ENCODE assay signal across 21 cellular contexts in genomic region chr12:94679554-94679953, GRCh38. TPM values are rescaled to one million over a fixed set of nuclear protein-coding genes. Genes with fewer than 3 reads are reported as not detected.
DNase-seq lines count a peak whose midpoint lies in the region; ATAC-seq and TF ChIP-seq lines count a peak whose summit lies in the region.
"Had no signal": no experiment of that assay in that cellular context is flagged by ENCODE, and none has a peak within 500 bp of the region (broad histone marks: within the 10 kb centered on the region; RNA-seq: fewer than 3 reads in every experiment).

No MANE protein-coding gene starts in this region.

- no peak for TF ChIP-seq CTCF in GM23338 (conservative IDR thresholded peaks at IDR 0.05; ENCODE audit: low read depth in 2 of 2)
- no peak for TF ChIP-seq CTCF in WTC11 (IDR thresholded peaks at IDR 0.05)
- TF ChIP-seq CTCF in PC-3 (conservative IDR thresholded peaks at IDR 0.05; ENCODE audit: low read depth, low read length) = no peak

- H4K8ac ChIP-seq in mesendoderm (ENCODE audit: low read depth, low read length) = no peak overlapping the region

- H3K36me3 Mint-ChIP-seq in GM23338 (ENCODE audit: low read depth) = peaks cover 5% of the 10 kb centered on the region
- peaks cover 15% of the 10 kb centered on the region for H3K36me3 Mint-ChIP-seq in WTC11
- H3K36me3 Mint-ChIP-seq: CD4-positive, alpha-beta memory T cell had no signal

- WGBS in mesendoderm (ENCODE audit: extremely low coverage, insufficient coverage, low lambda C conversion rate) = no CpG with 5 or more reads among the region's 1 CpG

- H3K9me3 Mint-ChIP-seq in GM23338 (peaks cover 7% of the 10 kb centered on the region), WTC11 (peaks cover 12% of the 10 kb centered on the region)
- H3K9me3 Mint-ChIP-seq in stimulated activated naive CD8-positive, alpha-beta T cell treated with anti-CD3 and anti-CD28 coated beads, Interleukin-15, amount 100 ng/mL, for 72 hours = no peaks in the 10 kb centered on the region
- H3K9me3 Mint-ChIP-seq: CD4-positive, alpha-beta memory T cell; IgD-negative memory B cell had no signal

- H3K27ac Mint-ChIP-seq in GM23338 (no peak overlapping the region), WTC11 (no peak overlapping the region)
- no peak overlapping the region for H3K27ac Mint-ChIP-seq in stimulated activated naive CD8-positive, alpha-beta T cell treated with anti-CD3 and anti-CD28 coated beads, Interleukin-15, amount 100 ng/mL, for 72 hours
- H3K27ac Mint-ChIP-seq: IgD-negative memory B cell had no signal

- H3K9me3 ChIP-seq in PC-3 (ENCODE audit: low read length) = no peaks in the 10 kb centered on the region
- H3K9me3 ChIP-seq: A549 had no signal

- CTCF ChIA-PET in WTC11 (lab: Charles Lee) (no interaction called here), PC-3 (lab: Charles Lee) (no interaction called here)

- H3K4me1 ChIP-seq in GM23338 (ENCODE audit: insufficient read depth) = peaks cover 38% of the 10 kb centered on the region
- no peaks in the 10 kb centered on the region for H3K4me1 ChIP-seq in mesendoderm (ENCODE audit: control insufficient read depth, low read depth, low read length)
- H3K4me1 ChIP-seq in PC-3 (ENCODE audit: insufficient read depth, low read length) = no peaks in the 10 kb centered on the region
- H3K4me1 ChIP-seq: A549 had no signal

- no peaks in the 10 kb centered on the region for H3K79me1 ChIP-seq in mesendoderm (ENCODE audit: low read length)

- H4K20me1 ChIP-seq in GM23338 (replicated peaks; ENCODE audit: insufficient read depth) (no peaks in the 10 kb centered on the region), PC-3 (ENCODE audit: low read length) (no peaks in the 10 kb centered on the region)

- DNase-seq in GM23338 (ENCODE audit: low spot score) (peak; percentile 54), WTC11 (ENCODE audit: low spot score) (no peak), iPS DF 19.7 (ENCODE audit: low read depth, low spot score) (peak; percentile 15), mesendoderm (peak; percentile 18), CD1c-positive myeloid dendritic cell (ENCODE audit: extremely low spot score) (no peak), PC-3 (no peak)
- DNase-seq in activated CD8-positive, alpha-beta memory T cell treated with anti-CD3 and anti-CD28 coated beads for 24 hours = no peak
- no peak for DNase-seq in stimulated activated naive CD8-positive, alpha-beta T cell treated with anti-CD3 and anti-CD28 coated beads, Interleukin-15, amount 100 ng/mL, for 72 hours
- DNase-seq: AML-193; CD4-positive, alpha-beta memory T cell; DMS153; DMS79; GDM1; GM23248; H7 had no signal

- H3K9ac ChIP-seq in mesendoderm (ENCODE audit: low read length) (no peak overlapping the region), PC-3 (ENCODE audit: low read length) (no peak overlapping the region)
- H3K9ac ChIP-seq: GM23248 had no signal

- H2BK120ac ChIP-seq in mesendoderm (ENCODE audit: low read depth, low read length) = no peak overlapping the region

- H2AK5ac ChIP-seq in mesendoderm (ENCODE audit: low read length) = no peak overlapping the region

- no peaks in the 10 kb centered on the region for H3K79me2 ChIP-seq in GM23338 (replicated peaks; ENCODE audit: insufficient read depth)
- H3K79me2 ChIP-seq in mesendoderm (ENCODE audit: control insufficient read depth, insufficient read depth, low read length) = no peaks in the 10 kb centered on the region
- no peaks in the 10 kb centered on the region for H3K79me2 ChIP-seq in PC-3 (ENCODE audit: low read length)

- peak; percentile 40; the same call in 2 of the 3 replicates for ATAC-seq in GM23338
- ATAC-seq in WTC11 = peak; percentile 75
- ATAC-seq in stimulated activated naive CD8-positive, alpha-beta T cell treated with anti-CD3 and anti-CD28 coated beads, Interleukin-15, amount 100 ng/mL, for 72 hours = no peak
- no peak for ATAC-seq in PC-3
- ATAC-seq: A549, HepG2 had no signal

- no peak overlapping the region for H3K56ac ChIP-seq in mesendoderm (ENCODE audit: low read length)

- no peak overlapping the region for H3K4me3 ChIP-seq in GM23338
- no peak overlapping the region for H3K4me3 ChIP-seq in mesendoderm (ENCODE audit: low read length)
- no peak overlapping the region for H3K4me3 ChIP-seq in PC-3 (ENCODE audit: low read length)
- H3K4me3 ChIP-seq: A549, GM23248 had no signal

- H3K27ac ChIP-seq in GM23338 (ENCODE audit: low read depth) = no peak overlapping the region
- no peak overlapping the region for H3K27ac ChIP-seq in mesendoderm (ENCODE audit: low read depth, low read length)
- H3K27ac ChIP-seq in PC-3 (ENCODE audit: low read length) = no peak overlapping the region
- H3K27ac ChIP-seq: 22Rv1, A549, C4-2B, GM23248 had no signal

- H3K23ac ChIP-seq in mesendoderm (ENCODE audit: low read length) = no peak overlapping the region

- BruUV-seq in PC-3 (replicated peaks; lab: Mats Ljungman, UMichigan) = no TSS peak

- no peaks in the 10 kb centered on the region for H3K27me3 ChIP-seq in GM23338 (ENCODE audit: insufficient read depth)
- no peaks in the 10 kb centered on the region for H3K27me3 ChIP-seq in mesendoderm (ENCODE audit: insufficient read depth, low read length, poor library complexity)
- H3K27me3 ChIP-seq in PC-3 (ENCODE audit: low read length) = no peaks in the 10 kb centered on the region

- H3K4me2 ChIP-seq in GM23338 (peak overlapping the region; percentile 29; the same call in 1 of the 2 replicates), mesendoderm (ENCODE audit: low read length) (no peak overlapping the region), PC-3 (ENCODE audit: low read length) (no peak overlapping the region)
- H3K4me2 ChIP-seq: A549 had no signal

- H3K36me3 ChIP-seq in GM23338 (ENCODE audit: insufficient read depth) (no peaks in the 10 kb centered on the region), mesendoderm (ENCODE audit: control insufficient read depth, insufficient read depth, low read length) (no peaks in the 10 kb centered on the region), PC-3 (ENCODE audit: low read depth, low read length) (no peaks in the 10 kb centered on the region)

- no peak overlapping the region for H4K5ac ChIP-seq in mesendoderm (ENCODE audit: low read length)

- H3K18ac ChIP-seq in mesendoderm (ENCODE audit: low read length) = no peak overlapping the region

- H3K27me3 Mint-ChIP-seq in GM23338 (ENCODE audit: insufficient read depth, low read depth, poor library complexity) = peaks cover 1% of the 10 kb centered on the region
- H3K27me3 Mint-ChIP-seq in WTC11 (ENCODE audit: low read depth) = no peaks in the 10 kb centered on the region
- peaks cover 8% of the 10 kb centered on the region for H3K27me3 Mint-ChIP-seq in stimulated activated naive CD8-positive, alpha-beta T cell treated with anti-CD3 and anti-CD28 coated beads, Interleukin-15, amount 100 ng/mL, for 72 hours
- H3K27me3 Mint-ChIP-seq: IgD-negative memory B cell had no signal

- POLR2A ChIA-PET in WTC11 (lab: Charles Lee) (interaction anchor here (0.6 kb wide), 1 partner anchor 73 kb away, joined by 3 read pairs; no protein-coding TSS in a partner anchor), PC-3 (lab: Charles Lee; ENCODE audit: unreplicated experiment) (no interaction called here)

- H2AFZ ChIP-seq in GM23338 (no peak overlapping the region), PC-3 (ENCODE audit: low read length) (no peak overlapping the region)
- H2AFZ ChIP-seq: GM23248 had no signal

- no peak overlapping the region for H2BK15ac ChIP-seq in mesendoderm (replicated peaks; ENCODE audit: low read depth)

- H3F3A ChIP-seq in GM23338 (replicated peaks; ENCODE audit: low read depth) (0 out of 2 replicates have a peak, but pooled peaks cover 2% of the 10 kb centered on the region), PC-3 (ENCODE audit: low read length, unreplicated experiment) (no peaks in the 10 kb centered on the region)

- H3K9me2 ChIP-seq in GM23338 (ENCODE audit: insufficient read depth) (0 out of 2 replicates have a peak, but pooled peaks cover 5% of the 10 kb centered on the region), PC-3 (replicated peaks; ENCODE audit: low read length) (no peaks in the 10 kb centered on the region)

- H2BK5ac ChIP-seq in mesendoderm (ENCODE audit: low read length) = no peak overlapping the region

- H3K4ac ChIP-seq in mesendoderm (ENCODE audit: low read depth, low read length) = no peak overlapping the region

- H3K4me1 Mint-ChIP-seq in GM23338 (peaks cover 35% of the 10 kb centered on the region), WTC11 (peaks cover 44% of the 10 kb centered on the region)
- H3K4me1 Mint-ChIP-seq in stimulated activated naive CD8-positive, alpha-beta T cell treated with anti-CD3 and anti-CD28 coated beads, Interleukin-15, amount 100 ng/mL, for 72 hours = peaks cover 17% of the 10 kb centered on the region

- no peak overlapping the region for H3K4me3 Mint-ChIP-seq in GM23338
- no peak overlapping the region for H3K4me3 Mint-ChIP-seq in WTC11
- H3K4me3 Mint-ChIP-seq in stimulated activated naive CD8-positive, alpha-beta T cell treated with anti-CD3 and anti-CD28 coated beads, Interleukin-15, amount 100 ng/mL, for 72 hours = no peak overlapping the region
- H3K4me3 Mint-ChIP-seq: CD4-positive, alpha-beta memory T cell; IgD-negative memory B cell had no signal

- intact Hi-C loops in PC-3 (cut with micrococcal nuclease) = no loop called here

TF ChIP-seq in GM23338, 12 proteins besides CTCF, POLR2A, EP300 and RAD21 (continues in another document):
- TF ChIP-seq, protein P1, sequence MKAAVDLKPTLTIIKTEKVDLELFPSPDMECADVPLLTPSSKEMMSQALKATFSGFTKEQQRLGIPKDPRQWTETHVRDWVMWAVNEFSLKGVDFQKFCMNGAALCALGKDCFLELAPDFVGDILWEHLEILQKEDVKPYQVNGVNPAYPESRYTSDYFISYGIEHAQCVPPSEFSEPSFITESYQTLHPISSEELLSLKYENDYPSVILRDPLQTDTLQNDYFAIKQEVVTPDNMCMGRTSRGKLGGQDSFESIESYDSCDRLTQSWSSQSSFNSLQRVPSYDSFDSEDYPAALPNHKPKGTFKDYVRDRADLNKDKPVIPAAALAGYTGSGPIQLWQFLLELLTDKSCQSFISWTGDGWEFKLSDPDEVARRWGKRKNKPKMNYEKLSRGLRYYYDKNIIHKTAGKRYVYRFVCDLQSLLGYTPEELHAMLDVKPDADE (IDR thresholded peaks at IDR 0.05) = peak; percentile 64

TF ChIP-seq in WTC11, 78 proteins besides CTCF, POLR2A, EP300 and RAD21:
- TF ChIP-seq IRF1 (CRISPR knock-in tag; IDR thresholded peaks at IDR 0.05) = no peak
- TF ChIP-seq ZBTB21 (CRISPR knock-in tag; IDR thresholded peaks at IDR 0.05; ENCODE audit: borderline replicate concordance) = no peak
- TF ChIP-seq HMGA2 (CRISPR knock-in tag; IDR thresholded peaks at IDR 0.05) = no peak

RNA-seq across cellular contexts. Expression of gene TMCC3, which starts 29.2 kb away (rescaled TPM):
- 2.4 and 3.6 TPM in 2 replicates for total RNA-seq in GM23338 (2014; rRNA removed; shearing (Covaris generic))
- 1.4 and 1.6 TPM in 2 replicates for polyA plus RNA-seq in GM23338 (2016; fragmentation: Nextera tagmentation; extraction: Ambion mirVana)
- total RNA-seq in WTC11 (2021) (2.0 to 2.4 TPM (median 2.2 TPM) in 3 replicates), PC-3 (2014; rRNA removed) (4.7 and 6.5 TPM in 2 replicates)
- polyA plus RNA-seq in mesendoderm (2013, experiment 1 of 2) = 0.53 TPM
- 0.67 TPM for polyA plus RNA-seq in mesendoderm (2013, experiment 2 of 2)
- total RNA-seq: HepG2 had no signal
- polyA plus RNA-seq: BJ, HepG2 had no signal

Comparison
In these comparisons a context has a peak if more than half of its experiments do, and no peak if none do; other contexts are left out.
1. ATAC-seq: peak in GM23338 (single experiment) and WTC11 (single experiment); none in stimulated activated naive CD8-positive, alpha-beta T cell treated with anti-CD3 and anti-CD28 coated beads, Interleukin-15, amount 100 ng/mL, for 72 hours (single experiment) and PC-3 (single experiment).
2. DNase-seq: peak in GM23338 (single experiment), iPS DF 19.7 (single experiment) and mesendoderm (single experiment); none in WTC11 (single experiment), CD1c-positive myeloid dendritic cell (single experiment), activated CD8-positive, alpha-beta memory T cell treated with anti-CD3 and anti-CD28 coated beads for 24 hours (single experiment), stimulated activated naive CD8-positive, alpha-beta T cell treated with anti-CD3 and anti-CD28 coated beads, Interleukin-15, amount 100 ng/mL, for 72 hours (0 of 2) and PC-3 (single experiment).